In the genomic region with DNA sequence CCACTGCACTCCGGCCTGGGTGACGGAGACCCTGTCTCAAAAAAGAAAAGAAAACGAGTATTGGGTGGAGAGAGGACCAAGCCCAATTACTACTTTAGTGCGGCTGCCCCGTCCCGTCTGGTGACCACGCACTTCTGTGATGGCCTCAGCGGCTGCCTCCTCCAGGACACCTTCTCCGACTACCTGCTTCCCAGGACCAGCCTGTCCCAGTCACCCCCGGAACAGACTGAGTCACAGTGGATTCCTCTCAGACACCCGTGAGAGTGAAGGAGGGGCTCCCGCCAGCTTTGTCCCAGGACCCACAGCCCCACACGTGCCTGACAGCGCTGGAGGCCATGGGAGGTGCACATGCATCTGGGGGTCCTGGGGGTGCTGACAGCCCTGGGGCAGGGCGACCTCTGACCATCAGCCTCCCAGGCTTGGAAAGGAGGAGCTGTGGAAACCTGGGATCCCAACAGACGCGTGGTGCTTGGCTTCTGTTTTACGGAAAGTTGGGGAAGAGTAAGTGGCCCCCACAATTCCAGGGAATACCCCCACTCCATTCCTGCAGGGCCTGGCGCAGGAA, we compare ENCODE assay signal across 16 cellular contexts. TPM values are rescaled to one million over a fixed set of nuclear protein-coding genes. Genes with fewer than 3 reads are reported as not detected.
DNase-seq lines count a peak whose midpoint lies in the region; ATAC-seq, FAIRE-seq and TF ChIP-seq lines count a peak whose summit lies in the region.
"Had no signal": no experiment of that assay in that cellular context is flagged by ENCODE, and none has a peak within 500 bp of the region (broad histone marks: within the 10 kb centered on the region; RNA-seq: fewer than 3 reads in every experiment).

No MANE protein-coding gene starts in this region.

- H2BK120ac ChIP-seq in neuronal stem cell (ENCODE audit: low read depth, low read length) (peak overlapping the region; percentile 100), mesendoderm (ENCODE audit: low read depth, low read length) (no peak overlapping the region)

- no peak overlapping the region for H4K91ac ChIP-seq in neuronal stem cell (ENCODE audit: low read depth, low read length, poor library complexity)

- WGBS in GM12878 (ENCODE audit: insufficient coverage, insufficient replicate concordance, low lambda C conversion rate, missing lambda C conversion rate), result 84% methylated on average over 19 of the region's 19 CpGs
- WGBS in neuronal stem cell (ENCODE audit: extremely low coverage in 2 of 2, insufficient read length in 2 of 2, insufficient replicate concordance in 1 of 2), 2 donors, result no CpG with 5 or more reads among the region's 19 CpGs
- WGBS in mesendoderm (ENCODE audit: extremely low coverage, insufficient coverage, low lambda C conversion rate), result no CpG with 5 or more reads among the region's 19 CpGs

- no peak overlapping the region for H3K4me3 ChIP-seq in A673 (ENCODE audit: low read depth, low read length, poor library complexity, severe bottlenecking)
- H3K4me3 ChIP-seq in H7 (ENCODE audit: insufficient read depth, low read depth, low read length), result no peak overlapping the region
- no peak overlapping the region for H3K4me3 ChIP-seq in GM12878
- no peak overlapping the region for H3K4me3 ChIP-seq in neuronal stem cell (ENCODE audit: low read length in 2 of 2)
- no peak overlapping the region for H3K4me3 ChIP-seq in mesendoderm (ENCODE audit: low read length)
- H3K4me3 ChIP-seq: GM23248 had no signal

- H3K14ac ChIP-seq in neuronal stem cell (ENCODE audit: low read length), result no peak overlapping the region

- H2BK15ac ChIP-seq in neuronal stem cell (ENCODE audit: low read length), result no peak overlapping the region
- no peak overlapping the region for H2BK15ac ChIP-seq in mesendoderm (replicated peaks; ENCODE audit: low read depth)

- no peak for FAIRE-seq in GM12878 (lab: Jason Lieb, UNC)

- no peaks in the 10 kb centered on the region for H4K20me1 ChIP-seq in GM12878 (ENCODE audit: control insufficient read depth, insufficient read depth)

- peak overlapping the region; percentile 4 for H3K18ac ChIP-seq in neuronal stem cell (ENCODE audit: low read length)
- no peak overlapping the region for H3K18ac ChIP-seq in mesendoderm (ENCODE audit: low read length)

- no peak overlapping the region for H3K4me2 ChIP-seq in GM12878 (ENCODE audit: control insufficient read depth, insufficient read depth)
- H3K4me2 ChIP-seq in neuronal stem cell (ENCODE audit: insufficient read depth, low read length, poor library complexity, severe bottlenecking), result no peak overlapping the region
- no peak overlapping the region for H3K4me2 ChIP-seq in mesendoderm (ENCODE audit: low read length)

- H4K8ac ChIP-seq in neuronal stem cell (ENCODE audit: low read depth, low read length) (no peak overlapping the region), mesendoderm (ENCODE audit: low read depth, low read length) (no peak overlapping the region)

- H3K27ac ChIP-seq in A673 (ENCODE audit: low read depth, low read length, poor library complexity, severe bottlenecking), result peak overlapping the region; percentile 59
- H3K27ac ChIP-seq in GM12878 (ENCODE audit: control insufficient read depth, insufficient read depth), result no peak overlapping the region
- H3K27ac ChIP-seq in neuronal stem cell (replicated peaks; ENCODE audit: low read length), result no peak overlapping the region
- H3K27ac ChIP-seq in mesendoderm (ENCODE audit: low read depth, low read length), result no peak overlapping the region
- H3K27ac ChIP-seq: GM23248 had no signal

- no peak overlapping the region for H3K56ac ChIP-seq in mesendoderm (ENCODE audit: low read length)

- peak overlapping the region; percentile 20 for H2AK5ac ChIP-seq in neuronal stem cell (ENCODE audit: low read depth, low read length)
- no peak overlapping the region for H2AK5ac ChIP-seq in mesendoderm (ENCODE audit: low read length)

- intact Hi-C loops in A673 (cut with micrococcal nuclease; ENCODE audit: unreplicated experiment) (no loop called here), GM12878 (cut with micrococcal nuclease; ENCODE audit: unreplicated experiment) (no loop called here)

- H4K5ac ChIP-seq in mesendoderm (ENCODE audit: low read length), result no peak overlapping the region

- POLR2A ChIA-PET in A673 (lab: Charles Lee; ENCODE audit: low non-redundant PET) (interaction anchor here (0.7 kb wide), 1 partner anchor 38 kb away, joined by 3 read pairs; no protein-coding TSS in a partner anchor), GM12878 (lab: Charles Lee) (no interaction called here)

- CTCF ChIA-PET in A673 (lab: Charles Lee), result no interaction called here
- CTCF ChIA-PET in GM12878 (lab: Yijun Ruan, JAX), result no interaction called here

- H3K9me3 ChIP-seq in A673 (ENCODE audit: low read depth, low read length, poor library complexity, severe bottlenecking), result no peaks in the 10 kb centered on the region
- no peaks in the 10 kb centered on the region for H3K9me3 ChIP-seq in GM12878 (replicated peaks; ENCODE audit: control insufficient read depth, insufficient read depth, low read length)
- peaks cover 0 to 6% of the 10 kb centered on the region in 2 donors for H3K9me3 ChIP-seq in neuronal stem cell (replicated peaks in 1 of 2; ENCODE audit: control insufficient read depth in 2 of 2, insufficient read depth in 1 of 2, low read depth in 1 of 2, low read length in 2 of 2)

- no peaks in the 10 kb centered on the region for H3K79me2 ChIP-seq in GM12878 (ENCODE audit: control insufficient read depth, insufficient read depth, low read length)
- no peaks in the 10 kb centered on the region for H3K79me2 ChIP-seq in mesendoderm (ENCODE audit: control insufficient read depth, insufficient read depth, low read length)

- no peaks in the 10 kb centered on the region for H3K27me3 ChIP-seq in A673 (replicated peaks; ENCODE audit: insufficient read depth, low read depth, low read length, poor library complexity)
- peaks cover 24% of the 10 kb centered on the region for H3K27me3 ChIP-seq in H7 (ENCODE audit: control insufficient read depth, insufficient read depth, low read length)
- H3K27me3 ChIP-seq in GM12878 (replicated peaks in 1 of 2; ENCODE audit: control insufficient read depth in 2 of 2, insufficient read depth in 2 of 2, low read length in 1 of 2), result peaks cover 0 to 5% of the 10 kb centered on the region in 2 experiments; a peak in 2 of 4 replicates
- peaks cover 0 to 14% (median 5%) of the 10 kb centered on the region in 3 experiments for H3K27me3 ChIP-seq in neuronal stem cell (ENCODE audit: control insufficient read depth in 3 of 3, insufficient read depth in 3 of 3, low read depth in 1 of 3, low read length in 3 of 3)
- H3K27me3 ChIP-seq in mesendoderm (ENCODE audit: insufficient read depth, low read length, poor library complexity), result peaks cover 13% of the 10 kb centered on the region

- TF ChIP-seq EP300 in GM12878 (IDR thresholded peaks at IDR 0.05; ENCODE audit: borderline replicate concordance in 1 of 2, control insufficient read depth in 1 of 2, low read depth in 2 of 2, low read length in 2 of 2), result no peak

- BruUV-seq in A673 (replicated peaks; lab: Mats Ljungman, UMichigan) (no TSS peak), GM12878 (replicated peaks; lab: Mats Ljungman, UMichigan) (no TSS peak)

- H2BK5ac ChIP-seq in neuronal stem cell (ENCODE audit: low read length) (no peak overlapping the region), mesendoderm (ENCODE audit: low read length) (no peak overlapping the region)

- SMC1A ChIA-PET in GM12878 (lab: Charles Lee; ENCODE audit: uncharacterized antibody, unreplicated experiment), result no interaction called here

- no peak overlapping the region for H2AFZ ChIP-seq in GM12878 (ENCODE audit: control insufficient read depth, low read depth, low read length)
- no peak overlapping the region for H2AFZ ChIP-seq in neuronal stem cell (ENCODE audit: low read length)
- H2AFZ ChIP-seq: GM23248 had no signal

- H2BK12ac ChIP-seq in neuronal stem cell (ENCODE audit: low read length), result no peak overlapping the region

- TF ChIP-seq RAD21 in GM12878 (IDR thresholded peaks at IDR 0.05; ENCODE audit: insufficient read depth, low read depth, low read length), result no peak

- TF ChIP-seq POLR2A in GM12878 (IDR thresholded peaks at IDR 0.05; ENCODE audit: low read depth, low read length), result 0 out of 2 replicates have a peak, but pooled peaks have one; percentile 47

- H3K36me3 ChIP-seq in A673 (ENCODE audit: insufficient read depth, low read length, poor library complexity, severe bottlenecking), result no peaks in the 10 kb centered on the region
- no peaks in the 10 kb centered on the region for H3K36me3 ChIP-seq in H7 (replicated peaks; ENCODE audit: control insufficient read depth, insufficient read depth, low read length)
- H3K36me3 ChIP-seq in GM12878 (ENCODE audit: control insufficient read depth in 2 of 2, insufficient read depth in 2 of 2, low read length in 1 of 2), result peaks cover 0 to 2% of the 10 kb centered on the region in 2 experiments; a peak in 3 of 4 replicates
- H3K36me3 ChIP-seq in neuronal stem cell (replicated peaks in 1 of 2; ENCODE audit: control insufficient read depth in 2 of 2, insufficient read depth in 2 of 2, low read length in 2 of 2), result peaks cover 5 to 47% of the 10 kb centered on the region in 2 donors
- H3K36me3 ChIP-seq in mesendoderm (ENCODE audit: control insufficient read depth, insufficient read depth, low read length), result no peaks in the 10 kb centered on the region

- H3K9ac ChIP-seq in GM12878 (ENCODE audit: control insufficient read depth, insufficient read depth, low read length) (no peak overlapping the region), neuronal stem cell (ENCODE audit: low read depth, low read length, poor library complexity) (no peak overlapping the region), mesendoderm (ENCODE audit: low read length) (no peak overlapping the region)
- H3K9ac ChIP-seq: GM23248 had no signal

- no peak overlapping the region for H3K4ac ChIP-seq in neuronal stem cell (ENCODE audit: low read length)
- H3K4ac ChIP-seq in mesendoderm (ENCODE audit: low read depth, low read length), result no peak overlapping the region

- DNase-seq in A673 (ENCODE audit: low spot score) (no peak), H7 (peak; percentile 64), GM12878 (ENCODE audit: low read depth, low spot score) (no peak), neuronal stem cell (ENCODE audit: low spot score) (no peak), mesendoderm (no peak), nucleus accumbens (lab: John Stamatoyannopoulos, UW) (no peak), DMS79 treated with DMSO at 0.1 percent for 48 hours (lab: John Stamatoyannopoulos, UW) (no peak)
- DNase-seq: CD4-positive, CD25-positive, alpha-beta regulatory T cell; DMS79; MV-4-11; NCI-H1694; SHP77 had no signal

- in situ Hi-C loops in GM12878 (cut with MboI), result no loop called here

- TF ChIP-seq CTCF in A673 (conservative IDR thresholded peaks at IDR 0.05; ENCODE audit: low read depth, low read length) (no peak), GM12878 (IDR thresholded peaks at IDR 0.05 in 2 of 3, conservative IDR thresholded peaks at IDR 0.05 in 1 of 3; ENCODE audit: control insufficient read depth in 2 of 3, extremely low read depth in 1 of 3, insufficient read depth in 1 of 3, low read depth in 3 of 3, low read length in 3 of 3) (no peak)

- peaks cover 49% of the 10 kb centered on the region for H3K4me1 ChIP-seq in A673 (ENCODE audit: insufficient read depth, low read length, poor library complexity, severe bottlenecking)
- H3K4me1 ChIP-seq in GM12878 (ENCODE audit: control insufficient read depth, insufficient read depth, low read length), result peaks cover 13% of the 10 kb centered on the region
- peaks cover 15% of the 10 kb centered on the region in 2 donors for H3K4me1 ChIP-seq in neuronal stem cell (ENCODE audit: control insufficient read depth in 2 of 2, insufficient read depth in 1 of 2, low read depth in 1 of 2, low read length in 2 of 2)
- H3K4me1 ChIP-seq in mesendoderm (ENCODE audit: control insufficient read depth, low read depth, low read length), result no peaks in the 10 kb centered on the region

- no peak for ATAC-seq in GM12878

- RAD21 ChIA-PET in GM12878 (lab: Charles Lee; ENCODE audit: unreplicated experiment), result no interaction called here

- peak overlapping the region; percentile 57 for H3K23ac ChIP-seq in neuronal stem cell (ENCODE audit: low read depth, low read length, poor library complexity)
- H3K23ac ChIP-seq in mesendoderm (ENCODE audit: low read length), result no peak overlapping the region

- H3K79me1 ChIP-seq in neuronal stem cell (ENCODE audit: low read depth, low read length) (peaks cover 12% of the 10 kb centered on the region), mesendoderm (ENCODE audit: low read length) (no peaks in the 10 kb centered on the region)

RNA-seq across cellular contexts. Expression of a gene that starts 4.8 kb away (rescaled TPM):
- total RNA-seq in A673 (2021) (3.0 and 3.7 TPM in 2 replicates), GM12878 (2014; rRNA removed) (not detected in 2 replicates), GM12878 (2014; rRNA removed; fragmentation: Illumina TruSeq; extraction: Trizol) (not detected in 2 replicates), GM12878 (2021) (0.24 TPM in 1 of 2 replicates, not detected in the other)
- total RNA-seq in H7 (2014; rRNA removed; shearing (Covaris generic)), result 1.8 and 2.1 TPM in 2 replicates
- total RNA-seq in GM12878 (2013; cell fraction: nucleolus; rRNA removed), result 0.37 and 0.40 TPM in 2 replicates
- not detected for polyA plus RNA-seq in GM12878 (2011; ENCODE audit: low read depth)
- polyA plus RNA-seq in GM12878 (2011; rRNA removed) (not detected in 2 replicates), GM12878 (2014; fragmentation: Illumina TruSeq; extraction: Trizol) (not detected in 2 replicates), GM12878 (2014; fragmentation: Nextera tagmentation; extraction: Ambion mirVana) (not detected), GM12878 (2014; rRNA removed) (not detected in 2 replicates), GM12878 (2016; fragmentation: Nextera tagmentation; extraction: Ambion mirVana) (not detected)
- not detected in 2 replicates for polyA plus RNA-seq in GM12878 (2011; cell fraction: cytosol; rRNA removed)
- 0.07 and 0.12 TPM in 2 replicates for polyA plus RNA-seq in GM12878 (2011; cell fraction: nucleus; rRNA removed)
- 0.08 and 0.26 TPM in 2 replicates for polyA plus RNA-seq in GM12878 (2012)
- polyA minus RNA-seq in GM12878 (2011; rRNA and poly(A)+ RNA removed), result not detected in 2 replicates
- polyA minus RNA-seq in GM12878 (2011; cell fraction: cytosol; rRNA and poly(A)+ RNA removed), result not detected in 2 replicates
- polyA minus RNA-seq in GM12878 (2011; cell fraction: nucleus; rRNA and poly(A)+ RNA removed), result 0.29 TPM in 1 of 2 replicates, not detected in the other
- polyA plus RNA-seq in neuronal stem cell (2013, experiment 1 of 2), result 15.1 TPM
- polyA plus RNA-seq in neuronal stem cell (2013, experiment 2 of 2), result 15.5 TPM
- 0.10 TPM for polyA plus RNA-seq in mesendoderm (2013, experiment 1 of 2)
- polyA plus RNA-seq in mesendoderm (2013, experiment 2 of 2), result 0.18 TPM
- total RNA-seq: CD4-positive, CD25-positive, alpha-beta regulatory T cell; GM23248; M059J had no signal
- polyA plus RNA-seq: BJ; CD4-positive, CD25-positive, alpha-beta regulatory T cell; GM23248; IgD-negative memory B cell had no signal

RNA-seq across cellular contexts. Expression of a gene that starts 14.9 kb away (rescaled TPM):
- total RNA-seq in A673 (2021) (1.1 TPM in 1 of 2 replicates, not detected in the other), GM12878 (2014; rRNA removed) (not detected in 2 replicates), GM12878 (2014; rRNA removed; fragmentation: Illumina TruSeq; extraction: Trizol) (not detected in 2 replicates), GM12878 (2021) (not detected in 2 replicates)
- total RNA-seq in H7 (2014; rRNA removed; shearing (Covaris generic)), result not detected in 2 replicates
- not detected in 2 replicates for total RNA-seq in GM12878 (2013; cell fraction: nucleolus; rRNA removed)
- not detected for polyA plus RNA-seq in GM12878 (2011; ENCODE audit: low read depth)
- polyA plus RNA-seq in GM12878 (2011; rRNA removed) (not detected in 2 replicates), GM12878 (2014; fragmentation: Illumina TruSeq; extraction: Trizol) (not detected in 2 replicates), GM12878 (2014; fragmentation: Nextera tagmentation; extraction: Ambion mirVana) (not detected), GM12878 (2014; rRNA removed) (not detected in 2 replicates), GM12878 (2016; fragmentation: Nextera tagmentation; extraction: Ambion mirVana) (not detected)
- not detected in 2 replicates for polyA plus RNA-seq in GM12878 (2011; cell fraction: cytosol; rRNA removed)
- polyA plus RNA-seq in GM12878 (2011; cell fraction: nucleus; rRNA removed), result not detected in 2 replicates
- polyA plus RNA-seq in GM12878 (2012), result not detected in 2 replicates
- not detected in 2 replicates for polyA minus RNA-seq in GM12878 (2011; rRNA and poly(A)+ RNA removed)
- polyA minus RNA-seq in GM12878 (2011; cell fraction: cytosol; rRNA and poly(A)+ RNA removed), result not detected in 2 replicates
- polyA minus RNA-seq in GM12878 (2011; cell fraction: nucleus; rRNA and poly(A)+ RNA removed), result not detected in 2 replicates
- not detected for polyA plus RNA-seq in neuronal stem cell (2013, experiment 1 of 2)
- not detected for polyA plus RNA-seq in neuronal stem cell (2013, experiment 2 of 2)
- polyA plus RNA-seq in mesendoderm (2013, experiment 1 of 2), result 2.4 TPM
- 1.7 TPM for polyA plus RNA-seq in mesendoderm (2013, experiment 2 of 2)
- total RNA-seq: CD4-positive, CD25-positive, alpha-beta regulatory T cell; GM23248; M059J had no signal
- polyA plus RNA-seq: BJ; CD4-positive, CD25-positive, alpha-beta regulatory T cell; GM23248; IgD-negative memory B cell had no signal

RNA-seq across cellular contexts. Expression of a gene that starts 17.1 kb away (rescaled TPM):
- total RNA-seq in A673 (2021) (not detected in 2 replicates), GM12878 (2014; rRNA removed) (0.05 TPM in 1 of 2 replicates, not detected in the other), GM12878 (2014; rRNA removed; fragmentation: Illumina TruSeq; extraction: Trizol) (not detected in 2 replicates), GM12878 (2021) (0.40 TPM in 1 of 2 replicates, not detected in the other)
- total RNA-seq in H7 (2014; rRNA removed; shearing (Covaris generic)), result not detected in 2 replicates
- total RNA-seq in GM12878 (2013; cell fraction: nucleolus; rRNA removed), result not detected in 2 replicates
- not detected for polyA plus RNA-seq in GM12878 (2011; ENCODE audit: low read depth)
- polyA plus RNA-seq in GM12878 (2011; rRNA removed) (not detected in 2 replicates), GM12878 (2014; fragmentation: Illumina TruSeq; extraction: Trizol) (not detected in 2 replicates), GM12878 (2014; fragmentation: Nextera tagmentation; extraction: Ambion mirVana) (not detected), GM12878 (2014; rRNA removed) (0.06 TPM in 1 of 2 replicates, not detected in the other), GM12878 (2016; fragmentation: Nextera tagmentation; extraction: Ambion mirVana) (not detected)
- not detected in 2 replicates for polyA plus RNA-seq in GM12878 (2011; cell fraction: cytosol; rRNA removed)
- not detected in 2 replicates for polyA plus RNA-seq in GM12878 (2011; cell fraction: nucleus; rRNA removed)
- polyA plus RNA-seq in GM12878 (2012), result 0.11 and 0.19 TPM in 2 replicates
- not detected in 2 replicates for polyA minus RNA-seq in GM12878 (2011; rRNA and poly(A)+ RNA removed)
- polyA minus RNA-seq in GM12878 (2011; cell fraction: cytosol; rRNA and poly(A)+ RNA removed), result not detected in 2 replicates
- polyA minus RNA-seq in GM12878 (2011; cell fraction: nucleus; rRNA and poly(A)+ RNA removed), result not detected in 2 replicates
- not detected for polyA plus RNA-seq in neuronal stem cell (2013, experiment 1 of 2)
- not detected for polyA plus RNA-seq in neuronal stem cell (2013, experiment 2 of 2)
- 0.01 TPM for polyA plus RNA-seq in mesendoderm (2013, experiment 1 of 2)
- polyA plus RNA-seq in mesendoderm (2013, experiment 2 of 2), result 0.01 TPM
- total RNA-seq: CD4-positive, CD25-positive, alpha-beta regulatory T cell; GM23248; M059J had no signal
- polyA plus RNA-seq: BJ; CD4-positive, CD25-positive, alpha-beta regulatory T cell; GM23248; IgD-negative memory B cell had no signal

RNA-seq across cellular contexts. Expression of a gene that starts 26.1 kb away (rescaled TPM):
- total RNA-seq in A673 (2021), result 8.7 and 8.8 TPM in 2 replicates
- total RNA-seq in H7 (2014; rRNA removed; shearing (Covaris generic)), result 13.6 and 14.6 TPM in 2 replicates
- 129 and 153 TPM in 2 replicates for total RNA-seq in GM12878 (2013; cell fraction: nucleolus; rRNA removed)
- total RNA-seq in GM12878 (2014; rRNA removed), result 119 and 141 TPM in 2 replicates
- 24.3 and 24.4 TPM in 2 replicates for total RNA-seq in GM12878 (2014; rRNA removed; fragmentation: Illumina TruSeq; extraction: Trizol)
- 115 and 116 TPM in 2 replicates for total RNA-seq in GM12878 (2021)
- 17.8 TPM for polyA plus RNA-seq in GM12878 (2011; ENCODE audit: low read depth)
- 22.0 and 65.3 TPM in 2 replicates for polyA plus RNA-seq in GM12878 (2011; rRNA removed)
- polyA plus RNA-seq in GM12878 (2011; cell fraction: cytosol; rRNA removed), result 83.0 and 157 TPM in 2 replicates
- polyA plus RNA-seq in GM12878 (2011; cell fraction: nucleus; rRNA removed), result 623 and 683 TPM in 2 replicates
- polyA plus RNA-seq in GM12878 (2012), result 112 and 138 TPM in 2 replicates
- 0.71 and 8.1 TPM in 2 replicates for polyA plus RNA-seq in GM12878 (2014; fragmentation: Illumina TruSeq; extraction: Trizol)
- 10 to 100 TPM in 1 of 2 experiments, 1 to 10 TPM in 1; 4.4 to 26.4 TPM for polyA plus RNA-seq in GM12878 (2014; fragmentation: Nextera tagmentation; extraction: Ambion mirVana)
- polyA plus RNA-seq in GM12878 (2014; rRNA removed), result 129 and 142 TPM in 2 replicates
- 10 to 100 TPM; 69.9 to 88.5 TPM for polyA plus RNA-seq in GM12878 (2016; fragmentation: Nextera tagmentation; extraction: Ambion mirVana)
- polyA minus RNA-seq in GM12878 (2011; rRNA and poly(A)+ RNA removed), result 50.5 and 146 TPM in 2 replicates
- polyA minus RNA-seq in GM12878 (2011; cell fraction: cytosol; rRNA and poly(A)+ RNA removed), result 62.5 and 71.1 TPM in 2 replicates
- 201 and 259 TPM in 2 replicates for polyA minus RNA-seq in GM12878 (2011; cell fraction: nucleus; rRNA and poly(A)+ RNA removed)
- polyA plus RNA-seq in neuronal stem cell (2013, experiment 1 of 2), result 5.5 TPM
- 5.1 TPM for polyA plus RNA-seq in neuronal stem cell (2013, experiment 2 of 2)
- polyA plus RNA-seq in mesendoderm (2013, experiment 1 of 2), result 4.0 TPM
- polyA plus RNA-seq in mesendoderm (2013, experiment 2 of 2), result 3.8 TPM
- total RNA-seq: M059J had no signal

RNA-seq across cellular contexts. Expression of a gene that starts 53.1 kb away (rescaled TPM):
- 56.3 and 56.7 TPM in 2 replicates for total RNA-seq in A673 (2021)
- 69.0 and 74.6 TPM in 2 replicates for total RNA-seq in H7 (2014; rRNA removed; shearing (Covaris generic))
- 64.8 and 65.6 TPM in 2 replicates for total RNA-seq in GM12878 (2013; cell fraction: nucleolus; rRNA removed)
- total RNA-seq in GM12878 (2014; rRNA removed), result 47.6 and 48.6 TPM in 2 replicates
- 21.2 and 23.0 TPM in 2 replicates for total RNA-seq in GM12878 (2014; rRNA removed; fragmentation: Illumina TruSeq; extraction: Trizol)
- total RNA-seq in GM12878 (2021), result 51.3 and 57.1 TPM in 2 replicates
- 7.2 TPM for polyA plus RNA-seq in GM12878 (2011; ENCODE audit: low read depth)
- 10.2 and 21.6 TPM in 2 replicates for polyA plus RNA-seq in GM12878 (2011; rRNA removed)
- 37.2 and 47.3 TPM in 2 replicates for polyA plus RNA-seq in GM12878 (2011; cell fraction: cytosol; rRNA removed)
- 31.1 and 35.9 TPM in 2 replicates for polyA plus RNA-seq in GM12878 (2011; cell fraction: nucleus; rRNA removed)
- polyA plus RNA-seq in GM12878 (2012), result 23.4 and 29.5 TPM in 2 replicates
- polyA plus RNA-seq in GM12878 (2014; fragmentation: Illumina TruSeq; extraction: Trizol), result 4.4 and 17.1 TPM in 2 replicates
- polyA plus RNA-seq in GM12878 (2014; fragmentation: Nextera tagmentation; extraction: Ambion mirVana), result 1 to 10 TPM in 1 of 2 experiments, under 1 TPM in 1; 0.68 to 5.5 TPM
- polyA plus RNA-seq in GM12878 (2014; rRNA removed), result 43.7 and 51.5 TPM in 2 replicates
- 10 to 100 TPM; 28.8 to 41.0 TPM for polyA plus RNA-seq in GM12878 (2016; fragmentation: Nextera tagmentation; extraction: Ambion mirVana)
- 18.2 and 35.1 TPM in 2 replicates for polyA minus RNA-seq in GM12878 (2011; rRNA and poly(A)+ RNA removed)
- polyA minus RNA-seq in GM12878 (2011; cell fraction: cytosol; rRNA and poly(A)+ RNA removed), result 21.3 and 22.6 TPM in 2 replicates
- 10.5 and 23.0 TPM in 2 replicates for polyA minus RNA-seq in GM12878 (2011; cell fraction: nucleus; rRNA and poly(A)+ RNA removed)
- polyA plus RNA-seq in neuronal stem cell (2013, experiment 1 of 2), result 37.2 TPM
- 37.3 TPM for polyA plus RNA-seq in neuronal stem cell (2013, experiment 2 of 2)
- polyA plus RNA-seq in mesendoderm (2013, experiment 1 of 2), result 14.8 TPM
- 14.9 TPM for polyA plus RNA-seq in mesendoderm (2013, experiment 2 of 2)
